ENCODE assay signal across 8 cellular contexts in genomic region chr14:39267592-39268112, GRCh38. TPM values are rescaled to one million over a fixed set of nuclear protein-coding genes. Genes with fewer than 3 reads are reported as not detected.
DNase-seq lines count a peak whose midpoint lies in the region; ATAC-seq and TF ChIP-seq lines count a peak whose summit lies in the region.

No MANE protein-coding gene starts in this region.

- TF ChIP-seq CTCF in heart left ventricle (IDR thresholded peaks at IDR 0.05), result no peak
- no peak for TF ChIP-seq CTCF in endothelial cell (IDR thresholded peaks at IDR 0.05; ENCODE audit: unreplicated experiment)

- peaks cover 20% of the 10 kb centered on the region for H3K4me1 Mint-ChIP-seq in endothelial cell (ENCODE audit: unreplicated experiment)
- H3K4me1 Mint-ChIP-seq in natural killer cell treated with Interleukin-12 subunit alpha and Interleukin-12 subunit beta and Interleukin-15 and Interleukin-18, amount 100 ng/mL, for 72 hours (ENCODE audit: low read depth in 2 of 2), result peaks cover 46 to 58% of the 10 kb centered on the region in 2 donors

- peak overlapping the region; percentile 90 to 100 (median 98) for H3K27ac ChIP-seq in heart left ventricle

- intact Hi-C loops in heart left ventricle (cut with DNase I), result loop anchor here in 9 of 10 donors (1.0 to 10.0 kb wide), 14 partner anchors 35 to 165 kb away; partner anchors contain the start of genes PNN (in 6 of the 9), TRAPPC6B (in 4 of the 9), FBXO33 (in 2 of the 9) and GEMIN2 (in 2 of the 9)
- intact Hi-C loops in Right ventricle myocardium inferior (cut with DNase I), result loop anchor here (2.0 to 5.0 kb wide), 2 partner anchors 93 to 155 kb away; partner anchors contain the start of genes GEMIN2 and PNN

- ATAC-seq in heart left ventricle, result no peak
- ATAC-seq in Right ventricle myocardium inferior, result no peak
- peak; percentile 8 for ATAC-seq in HG03139 (IDR thresholded peaks at IDR 0.05; ENCODE audit: unreplicated experiment)
- no peak for ATAC-seq in natural killer cell treated with Interleukin-12 subunit alpha and Interleukin-12 subunit beta and Interleukin-15 and Interleukin-18, amount 100 ng/mL, for 72 hours

- H3K36me3 ChIP-seq in heart left ventricle, result no peaks in the 10 kb centered on the region

- peaks cover 5% of the 10 kb centered on the region for H3K36me3 Mint-ChIP-seq in endothelial cell (ENCODE audit: low read depth, unreplicated experiment)
- no peaks in the 10 kb centered on the region for H3K36me3 Mint-ChIP-seq in natural killer cell treated with Interleukin-12 subunit alpha and Interleukin-12 subunit beta and Interleukin-15 and Interleukin-18, amount 100 ng/mL, for 72 hours

- peaks cover 12% of the 10 kb centered on the region for H3K27me3 Mint-ChIP-seq in endothelial cell (ENCODE audit: unreplicated experiment)
- no peaks in the 10 kb centered on the region for H3K27me3 Mint-ChIP-seq in natural killer cell treated with Interleukin-12 subunit alpha and Interleukin-12 subunit beta and Interleukin-15 and Interleukin-18, amount 100 ng/mL, for 72 hours

- H3K27ac Mint-ChIP-seq in endothelial cell (ENCODE audit: unreplicated experiment), result peak overlapping the region; percentile 96
- H3K27ac Mint-ChIP-seq in natural killer cell treated with Interleukin-12 subunit alpha and Interleukin-12 subunit beta and Interleukin-15 and Interleukin-18, amount 100 ng/mL, for 72 hours, result peak overlapping the region; percentile 95 to 97

- DNase-seq in heart left ventricle (no peak), Right ventricle myocardium inferior (ENCODE audit: missing footprints) (no peak), SHP77 (lab: John Stamatoyannopoulos, UW) (peak; percentile 59 to 68), endothelial cell (ENCODE audit: low spot score) (no peak), HuH-7 (ENCODE audit: low spot score) (no peak), NCI-H1930 (lab: John Stamatoyannopoulos, UW) (no peak)
- no peak for DNase-seq in natural killer cell treated with Interleukin-12 subunit alpha and Interleukin-12 subunit beta and Interleukin-15 and Interleukin-18, amount 100 ng/mL, for 72 hours (ENCODE audit: low spot score)

- H3K9me3 Mint-ChIP-seq in endothelial cell (ENCODE audit: unreplicated experiment), result no peaks in the 10 kb centered on the region
- H3K9me3 Mint-ChIP-seq in natural killer cell treated with Interleukin-12 subunit alpha and Interleukin-12 subunit beta and Interleukin-15 and Interleukin-18, amount 100 ng/mL, for 72 hours, result no peaks in the 10 kb centered on the region

- H3K4me3 Mint-ChIP-seq in endothelial cell (ENCODE audit: unreplicated experiment), result peak overlapping the region; percentile 92
- H3K4me3 Mint-ChIP-seq in natural killer cell treated with Interleukin-12 subunit alpha and Interleukin-12 subunit beta and Interleukin-15 and Interleukin-18, amount 100 ng/mL, for 72 hours, result peak overlapping the region; percentile 92

- no peaks in the 10 kb centered on the region for H3K27me3 ChIP-seq in heart left ventricle

- peaks cover 0 to 16% (median 4%) of the 10 kb centered on the region in 12 donors for H3K9me3 ChIP-seq in heart left ventricle

- H3K4me3 ChIP-seq in heart left ventricle, result peak overlapping the region; percentile 57 to 99 (median 82)

- H3K4me1 ChIP-seq in heart left ventricle, result peaks cover 0 to 52% (median 24%) of the 10 kb centered on the region in 12 donors

- TF ChIP-seq POLR2A in heart left ventricle (IDR thresholded peaks at IDR 0.05), result no peak

- 1 to 2% (median 2%) methylated on average over 18 of the region's 18 CpGs for WGBS in heart left ventricle, 4 donors

RNA-seq across cellular contexts. Expression of gene MIA2, which starts 33.9 kb away (rescaled TPM):
- 10 to 100 TPM; 14.8 to 31.8 (median 20.4) TPM for total RNA-seq in heart left ventricle
- 10 to 100 TPM in 1 of 2 donors, 1 to 10 TPM in 1; 9.3 to 18.6 TPM for polyA plus RNA-seq in heart left ventricle
- total RNA-seq in Right ventricle myocardium inferior, result 22.2 TPM
- total RNA-seq in endothelial cell (ENCODE audit: unreplicated experiment), result 19.8 TPM
- 10 to 100 TPM; 26.1 to 26.9 TPM for total RNA-seq in natural killer cell treated with Interleukin-12 subunit alpha and Interleukin-12 subunit beta and Interleukin-15 and Interleukin-18, amount 100 ng/mL, for 72 hours

Comparison
In these comparisons a context has a peak if more than half of its experiments do, and no peak if none do; other contexts are left out.
1. DNase-seq: peak in SHP77 (2 of 2); none in heart left ventricle (0 of 5), Right ventricle myocardium inferior (single experiment), endothelial cell (single experiment), natural killer cell treated with Interleukin-12 subunit alpha and Interleukin-12 subunit beta and Interleukin-15 and Interleukin-18, amount 100 ng/mL, for 72 hours (single experiment), HuH-7 (single experiment) and NCI-H1930 (0 of 2).